In the genomic region with DNA sequence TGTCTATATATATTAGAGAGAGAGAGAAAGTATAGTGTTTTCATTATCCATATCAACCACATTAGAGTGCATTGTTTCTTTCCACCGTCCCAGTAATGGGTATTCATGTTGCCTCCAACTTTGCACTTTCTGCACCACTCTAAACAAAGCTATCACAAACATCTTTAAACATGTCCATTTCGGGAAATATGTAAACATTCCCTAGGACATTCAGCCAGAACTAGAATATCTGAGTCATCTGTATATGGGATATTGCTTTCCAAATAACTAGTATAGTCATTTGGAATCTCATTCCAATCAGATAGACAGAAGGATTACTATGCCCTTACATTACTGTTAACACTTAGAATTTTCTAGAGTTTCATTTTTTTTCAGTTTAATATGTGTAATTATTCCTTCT, we compare ENCODE assay signal across 13 cellular contexts.
"Had no signal": no experiment of that assay in that cellular context is flagged by ENCODE, and none has a peak within 500 bp of the region (broad histone marks: within the 10 kb centered on the region; RNA-seq: fewer than 3 reads in every experiment).

No MANE protein-coding gene starts in this region.

- H3K4me1 Mint-ChIP-seq: central memory CD8-positive, alpha-beta T cell; neural crest cell had no signal

- H3K27ac Mint-ChIP-seq: activated CD8-positive, alpha-beta T cell treated with anti-CD3 and anti-CD28 coated beads for 36 hours; effector memory CD8-positive, alpha-beta T cell; stimulated activated naive CD8-positive, alpha-beta T cell treated with anti-CD3 and anti-CD28 coated beads, Interleukin-15, Interleukin-2, amounts not matched to agents 100 ng/mL and 50 ng/mL, for 24 hours had no signal

- H3K27me3 Mint-ChIP-seq: activated CD8-positive, alpha-beta T cell treated with anti-CD3 and anti-CD28 coated beads for 36 hours; central memory CD8-positive, alpha-beta T cell; effector memory CD8-positive, alpha-beta T cell; stimulated activated naive CD8-positive, alpha-beta T cell treated with anti-CD3 and anti-CD28 coated beads, Interleukin-15, Interleukin-2, amounts not matched to agents 100 ng/mL and 50 ng/mL, for 24 hours had no signal

- H3K4me3 Mint-ChIP-seq: activated CD8-positive, alpha-beta T cell treated with anti-CD3 and anti-CD28 coated beads for 36 hours; central memory CD8-positive, alpha-beta T cell; effector memory CD8-positive, alpha-beta T cell; neural crest cell; stimulated activated naive CD8-positive, alpha-beta T cell treated with anti-CD3 and anti-CD28 coated beads, Interleukin-15, Interleukin-2, amounts not matched to agents 100 ng/mL and 50 ng/mL, for 24 hours had no signal

- ATAC-seq: activated CD8-positive, alpha-beta T cell treated with anti-CD3 and anti-CD28 coated beads for 36 hours; effector memory CD8-positive, alpha-beta T cell; gastrocnemius medialis; pancreas had no signal

- H3K9me3 Mint-ChIP-seq: neural crest cell had no signal

- DNase-seq: activated CD4-positive, alpha-beta T cell treated with anti-CD3 and anti-CD28 coated beads for 4 hours; activated CD8-positive, alpha-beta memory T cell treated with anti-CD3 and anti-CD28 coated beads, Interleukin-2, amount 50 U/mL, for 4 hours; activated CD8-positive, alpha-beta T cell treated with anti-CD3 and anti-CD28 coated beads for 36 hours; effector memory CD8-positive, alpha-beta T cell; erythroblast; gastrocnemius medialis; pancreas; stimulated activated CD4-positive, alpha-beta T cell treated with anti-CD3 and anti-CD28 coated beads, Interleukin-4, amount 100 ng/mL, for 1 hour; upper lobe of left lung had no signal

- H3K4me3 ChIP-seq: gastrocnemius medialis, hepatocyte, pancreas, upper lobe of left lung had no signal
